In the genomic region with DNA sequence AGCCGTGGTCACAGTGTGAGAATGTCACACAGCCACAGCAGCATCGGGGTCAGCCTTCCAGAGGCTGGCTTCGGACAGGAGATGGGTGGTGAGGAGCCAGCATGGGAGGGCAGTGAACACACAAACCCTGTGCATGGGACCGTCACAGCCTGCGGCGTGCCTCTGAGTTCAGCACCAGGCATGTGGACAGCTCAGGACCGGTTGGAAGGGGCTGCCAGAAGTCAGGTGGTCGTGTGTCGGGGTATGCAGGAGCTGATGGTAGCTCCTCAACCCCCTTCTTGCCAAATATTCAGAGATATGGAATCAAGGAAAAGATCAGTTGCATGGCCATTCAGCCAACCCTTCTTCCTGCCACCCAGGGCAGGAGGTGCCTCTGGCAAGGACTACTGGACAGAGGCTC, we compare ENCODE assay signal across 2 cellular contexts.
TF ChIP-seq lines count a peak whose summit lies in the region.

No MANE protein-coding gene starts in this region.

TF ChIP-seq in HEK293T, 16 proteins besides CTCF, POLR2A, EP300 and RAD21:
- TF ChIP-seq BHLHE40 (IDR thresholded peaks at IDR 0.05; ENCODE audit: borderline replicate concordance): no peak
- no peak for TF ChIP-seq SUZ12 (IDR thresholded peaks at IDR 0.05)
- no peak for TF ChIP-seq ARNT (IDR thresholded peaks at IDR 0.05)
- no peak for TF ChIP-seq ZNF384 (IDR thresholded peaks at IDR 0.05)
- no peak for TF ChIP-seq TARDBP (IDR thresholded peaks at IDR 0.05)
- no peak for TF ChIP-seq HDGF (IDR thresholded peaks at IDR 0.05; ENCODE audit: borderline replicate concordance)
- TF ChIP-seq, protein P1, sequence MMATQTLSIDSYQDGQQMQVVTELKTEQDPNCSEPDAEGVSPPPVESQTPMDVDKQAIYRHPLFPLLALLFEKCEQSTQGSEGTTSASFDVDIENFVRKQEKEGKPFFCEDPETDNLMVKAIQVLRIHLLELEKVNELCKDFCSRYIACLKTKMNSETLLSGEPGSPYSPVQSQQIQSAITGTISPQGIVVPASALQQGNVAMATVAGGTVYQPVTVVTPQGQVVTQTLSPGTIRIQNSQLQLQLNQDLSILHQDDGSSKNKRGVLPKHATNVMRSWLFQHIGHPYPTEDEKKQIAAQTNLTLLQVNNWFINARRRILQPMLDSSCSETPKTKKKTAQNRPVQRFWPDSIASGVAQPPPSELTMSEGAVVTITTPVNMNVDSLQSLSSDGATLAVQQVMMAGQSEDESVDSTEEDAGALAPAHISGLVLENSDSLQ (IDR thresholded peaks at IDR 0.05): no peak
- TF ChIP-seq FOXA1 (IDR thresholded peaks at IDR 0.05): no peak

TF ChIP-seq in H1, 55 proteins besides CTCF, POLR2A, EP300 and RAD21:
- no peak for TF ChIP-seq NRF1 (IDR thresholded peaks at IDR 0.05; ENCODE audit: low read depth, low read length)
- peak; percentile 97 to 98 for TF ChIP-seq SIN3A (conservative IDR thresholded peaks at IDR 0.05 in 1 of 2, IDR thresholded peaks at IDR 0.05 in 1 of 2; ENCODE audit: low read depth in 1 of 2, low read length in 2 of 2)
- TF ChIP-seq, protein P2, sequence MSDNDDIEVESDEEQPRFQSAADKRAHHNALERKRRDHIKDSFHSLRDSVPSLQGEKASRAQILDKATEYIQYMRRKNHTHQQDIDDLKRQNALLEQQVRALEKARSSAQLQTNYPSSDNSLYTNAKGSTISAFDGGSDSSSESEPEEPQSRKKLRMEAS (IDR thresholded peaks at IDR 0.05): peak; percentile 91
- TF ChIP-seq SAP30 (IDR thresholded peaks at IDR 0.05; ENCODE audit: insufficient read depth, insufficient replicate concordance, low read length): peak; percentile 94
- TF ChIP-seq, protein P3, sequence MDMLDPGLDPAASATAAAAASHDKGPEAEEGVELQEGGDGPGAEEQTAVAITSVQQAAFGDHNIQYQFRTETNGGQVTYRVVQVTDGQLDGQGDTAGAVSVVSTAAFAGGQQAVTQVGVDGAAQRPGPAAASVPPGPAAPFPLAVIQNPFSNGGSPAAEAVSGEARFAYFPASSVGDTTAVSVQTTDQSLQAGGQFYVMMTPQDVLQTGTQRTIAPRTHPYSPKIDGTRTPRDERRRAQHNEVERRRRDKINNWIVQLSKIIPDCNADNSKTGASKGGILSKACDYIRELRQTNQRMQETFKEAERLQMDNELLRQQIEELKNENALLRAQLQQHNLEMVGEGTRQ (IDR thresholded peaks at IDR 0.05; ENCODE audit: low read length): peak; percentile 34
- no peak for TF ChIP-seq TAF7 (optimal IDR thresholded peaks at IDR 0.05; ENCODE audit: borderline replicate concordance, low read depth, low read length)
- TF ChIP-seq KDM1A (IDR thresholded peaks at IDR 0.05; ENCODE audit: borderline replicate concordance, low read length): no peak
- no peak for TF ChIP-seq PHF8 (conservative IDR thresholded peaks at IDR 0.05; ENCODE audit: low read depth, low read length)
- TF ChIP-seq TEAD4 (IDR thresholded peaks at IDR 0.05; ENCODE audit: low read depth, low read length): peak; percentile 32; the same call in 1 of the 2 replicates
